ENCODE assay signal across 21 cellular contexts in the genomic region with DNA sequence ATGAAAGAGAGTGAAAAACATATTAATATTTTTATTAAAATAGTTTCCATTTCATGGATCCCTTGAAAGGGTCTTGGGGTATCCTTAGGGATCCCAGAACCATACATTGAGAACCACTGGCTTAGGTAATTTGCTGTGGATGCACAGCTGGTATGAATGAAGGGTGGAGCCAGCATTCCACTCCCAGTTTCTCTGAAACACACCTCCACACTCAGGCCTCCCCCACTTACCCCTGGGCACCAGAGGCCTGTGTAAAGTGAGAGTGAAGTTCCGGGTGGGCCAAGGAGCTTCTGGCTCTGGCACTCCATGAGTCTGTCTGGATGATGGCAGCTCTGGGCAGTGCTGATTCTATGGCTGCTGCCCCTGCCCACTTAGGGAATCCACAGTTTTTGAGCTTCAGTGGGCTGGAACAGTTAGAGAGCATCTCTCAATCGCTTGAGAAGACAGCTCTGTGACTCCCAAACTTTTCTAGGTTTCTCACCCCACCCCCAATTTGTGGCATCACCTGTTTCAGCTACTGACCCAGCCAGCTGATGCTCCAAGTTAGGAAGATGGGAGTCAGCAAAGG. TPM values are rescaled to one million over a fixed set of nuclear protein-coding genes. Genes with fewer than 3 reads are reported as not detected.
DNase-seq lines count a peak whose midpoint lies in the region; ATAC-seq and TF ChIP-seq lines count a peak whose summit lies in the region.
"Had no signal": no experiment of that assay in that cellular context is flagged by ENCODE, and none has a peak within 500 bp of the region (broad histone marks: within the 10 kb centered on the region; RNA-seq: fewer than 3 reads in every experiment).

No MANE protein-coding gene starts in this region.

- no peak overlapping the region for H3K18ac ChIP-seq in mesendoderm (ENCODE audit: low read length)

- no peak overlapping the region for H4K5ac ChIP-seq in mesendoderm (ENCODE audit: low read length)

- no CpG with 5 or more reads among the region's 2 CpGs for WGBS in mesendoderm (ENCODE audit: extremely low coverage, insufficient coverage, low lambda C conversion rate)

- H2BK120ac ChIP-seq in mesendoderm (ENCODE audit: low read depth, low read length): no peak overlapping the region

- CTCF ChIA-PET in A673 (lab: Charles Lee): interaction anchor here (0.7 to 8.5 kb wide), 3 partner anchors 9 to 159 kb away, joined by 3 to 165 read pairs (median 4); no protein-coding TSS in a partner anchor

- POLR2A ChIA-PET in A673 (lab: Charles Lee; ENCODE audit: low non-redundant PET): no interaction called here

- H3K79me2 ChIP-seq in mesendoderm (ENCODE audit: control insufficient read depth, insufficient read depth, low read length): no peaks in the 10 kb centered on the region

- H3K9me3 ChIP-seq in A673 (ENCODE audit: low read depth, low read length, poor library complexity, severe bottlenecking): no peaks in the 10 kb centered on the region
- H3K9me3 ChIP-seq: BE2C had no signal

- DNase-seq in A673 (ENCODE audit: low spot score) (no peak), kidney glomerular epithelial cell (lab: John Stamatoyannopoulos, UW) (peak; percentile 70), mesendoderm (no peak), coronary artery (ENCODE audit: low spot score) (no peak), NCI-H2081 (lab: John Stamatoyannopoulos, UW) (no peak)
- DNase-seq: 8988T; BE2C; C1 segment of cervical spinal cord; CD4-positive, CD25-positive, alpha-beta regulatory T cell; CD8-positive, alpha-beta memory T cell; COR-L47; DMS79; GDM1; H7; HFFc6; IMR-90 had no signal

- no peak overlapping the region for H3K23ac ChIP-seq in mesendoderm (ENCODE audit: low read length)

- peaks cover 51% of the 10 kb centered on the region for H3K4me1 ChIP-seq in A673 (ENCODE audit: insufficient read depth, low read length, poor library complexity, severe bottlenecking)
- H3K4me1 ChIP-seq in mesendoderm (ENCODE audit: control insufficient read depth, low read depth, low read length): peaks cover 5% of the 10 kb centered on the region
- H3K4me1 ChIP-seq: BE2C had no signal

- H3K4ac ChIP-seq in mesendoderm (ENCODE audit: low read depth, low read length): no peak overlapping the region

- TF ChIP-seq EP300 in Ishikawa (IDR thresholded peaks at IDR 0.05; ENCODE audit: borderline replicate concordance): peak; percentile 32; the same call in 1 of the 2 replicates

- H3K27ac ChIP-seq in A673 (ENCODE audit: low read depth, low read length, poor library complexity, severe bottlenecking): peak overlapping the region; percentile 15
- H3K27ac ChIP-seq in mesendoderm (ENCODE audit: low read depth, low read length): no peak overlapping the region
- no peak overlapping the region for H3K27ac ChIP-seq in coronary artery

- H2BK5ac ChIP-seq in mesendoderm (ENCODE audit: low read length): no peak overlapping the region

- ATAC-seq in HG03520 (IDR thresholded peaks at IDR 0.05; ENCODE audit: unreplicated experiment) (no peak), GM21717 (IDR thresholded peaks at IDR 0.05; ENCODE audit: unreplicated experiment) (no peak)
- ATAC-seq: GM23338, HCT116 had no signal

- H3K4me3 ChIP-seq in A673 (ENCODE audit: low read depth, low read length, poor library complexity, severe bottlenecking) (no peak overlapping the region), mesendoderm (ENCODE audit: low read length) (no peak overlapping the region), coronary artery (no peak overlapping the region)
- H3K4me3 ChIP-seq: GM23338 had no signal

- no TSS peak for BruUV-seq in A673 (replicated peaks; lab: Mats Ljungman, UMichigan)

- TF ChIP-seq CTCF in A673 (conservative IDR thresholded peaks at IDR 0.05; ENCODE audit: low read depth, low read length) (no peak), coronary artery (IDR thresholded peaks at IDR 0.05) (no peak)

- peak overlapping the region; percentile 10 for H3K56ac ChIP-seq in mesendoderm (ENCODE audit: low read length)

- H3K36me3 ChIP-seq in A673 (ENCODE audit: insufficient read depth, low read length, poor library complexity, severe bottlenecking) (no peaks in the 10 kb centered on the region), mesendoderm (ENCODE audit: control insufficient read depth, insufficient read depth, low read length) (no peaks in the 10 kb centered on the region)
- H3K36me3 ChIP-seq: BE2C had no signal

- H3K27me3 ChIP-seq in A673 (replicated peaks; ENCODE audit: insufficient read depth, low read depth, low read length, poor library complexity): no peaks in the 10 kb centered on the region
- no peaks in the 10 kb centered on the region for H3K27me3 ChIP-seq in mesendoderm (ENCODE audit: insufficient read depth, low read length, poor library complexity)
- H3K27me3 ChIP-seq: BE2C had no signal

- H3K9ac ChIP-seq in mesendoderm (ENCODE audit: low read length): no peak overlapping the region

- intact Hi-C loops in A673 (cut with micrococcal nuclease; ENCODE audit: unreplicated experiment): loop anchor here (5.0 to 10.0 kb wide), 4 partner anchors 348 to 748 kb away; a partner anchor contains a TSS

- H2BK15ac ChIP-seq in mesendoderm (replicated peaks; ENCODE audit: low read depth): no peak overlapping the region

- no peak for TF ChIP-seq RAD21 in Ishikawa (IDR thresholded peaks at IDR 0.05; ENCODE audit: low read depth)

- H3K4me2 ChIP-seq in mesendoderm (ENCODE audit: low read length): no peak overlapping the region
- H3K4me2 ChIP-seq: GM23338 had no signal

- no peak overlapping the region for H2AK5ac ChIP-seq in mesendoderm (ENCODE audit: low read length)

- no peak overlapping the region for H4K8ac ChIP-seq in mesendoderm (ENCODE audit: low read depth, low read length)

- no peaks in the 10 kb centered on the region for H3K79me1 ChIP-seq in mesendoderm (ENCODE audit: low read length)

TF ChIP-seq in Ishikawa, 13 proteins besides CTCF, POLR2A, EP300 and RAD21:
- TF ChIP-seq YY1 (IDR thresholded peaks at IDR 0.05; ENCODE audit: low read depth) (0 out of 2 replicates have a peak, but pooled peaks have one; percentile 22), NFIC (IDR thresholded peaks at IDR 0.05) (no peak), ZBTB7A (IDR thresholded peaks at IDR 0.05; ENCODE audit: low read depth) (no peak), TCF12 (IDR thresholded peaks at IDR 0.05; ENCODE audit: low read depth) (0 out of 2 replicates have a peak, but pooled peaks have one; percentile 26), CEBPB (IDR thresholded peaks at IDR 0.05) (peak; percentile 10; the same call in 1 of the 2 replicates), TEAD4 (IDR thresholded peaks at IDR 0.05) (peak; percentile 66)

RNA-seq across cellular contexts. Expression of a gene that starts 57.8 kb away (rescaled TPM):
- total RNA-seq in A673 (2021): 0.79 and 1.3 TPM in 2 replicates
- polyA plus RNA-seq in mesendoderm (2013, experiment 1 of 2): 8.9 TPM
- polyA plus RNA-seq in mesendoderm (2013, experiment 2 of 2): 8.1 TPM
- total RNA-seq: CD4-positive, CD25-positive, alpha-beta regulatory T cell; CD8-positive, alpha-beta memory T cell; HFFc6; IMR-90 had no signal
- polyA plus RNA-seq: CD8-positive, alpha-beta memory T cell; IMR-90 had no signal
